Comparison of ENCODE assay signal across 8 cellular contexts in the genomic region with DNA sequence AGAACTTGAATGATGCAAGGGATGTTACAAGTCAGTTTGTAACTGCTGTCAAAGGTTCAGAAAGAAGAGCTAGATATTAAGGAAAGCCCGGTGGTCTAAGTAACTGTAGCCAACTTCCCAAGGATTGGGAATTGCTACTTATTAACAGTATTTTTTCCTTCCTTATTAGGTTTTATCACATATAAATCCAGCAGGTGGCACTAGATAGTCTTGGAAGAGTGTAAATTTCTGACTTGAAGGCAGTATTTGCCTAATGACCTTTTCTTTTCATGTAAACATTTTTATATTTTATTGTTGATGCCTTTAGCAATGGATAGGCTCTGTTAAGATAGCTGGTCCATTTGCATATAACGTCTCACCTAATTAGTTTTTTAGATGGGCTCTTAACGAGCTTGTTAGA. TPM values are rescaled to one million over a fixed set of nuclear protein-coding genes. Genes with fewer than 3 reads are reported as not detected.
DNase-seq lines count a peak whose midpoint lies in the region; ATAC-seq and TF ChIP-seq lines count a peak whose summit lies in the region.

No MANE protein-coding gene starts in this region.

- no peaks in the 10 kb centered on the region for H3K36me3 Mint-ChIP-seq in CD4-positive, CD25-positive, alpha-beta regulatory T cell

- H3K27ac ChIP-seq in CD4-positive, CD25-positive, alpha-beta regulatory T cell (ENCODE audit: insufficient read depth, low read length, poor library complexity, severe bottlenecking) = no peak overlapping the region
- peak overlapping the region; percentile 80; the same call in 1 of the 2 replicates for H3K27ac ChIP-seq in HUES64 (ENCODE audit: low read depth, low read length)
- peak overlapping the region; percentile 13; the same call in 1 of the 2 replicates for H3K27ac ChIP-seq in VCaP

- peak; percentile 73 for TF ChIP-seq CTCF in VCaP (conservative IDR thresholded peaks at IDR 0.05)

- no peaks in the 10 kb centered on the region for H3K27me3 ChIP-seq in CD4-positive, CD25-positive, alpha-beta regulatory T cell (ENCODE audit: control insufficient read depth, insufficient read depth, low read length)
- no peaks in the 10 kb centered on the region for H3K27me3 ChIP-seq in HUES64 (ENCODE audit: insufficient read depth, low read length)

- no peak for ATAC-seq in CD4-positive, CD25-positive, alpha-beta regulatory T cell (ENCODE audit: low read depth in 2 of 2)
- ATAC-seq in GM18498 (IDR thresholded peaks at IDR 0.05; ENCODE audit: unreplicated experiment) (no peak), HG03097 (IDR thresholded peaks at IDR 0.05; ENCODE audit: low FRiP score, unreplicated experiment) (no peak)

- H3K9ac ChIP-seq in HUES64 (ENCODE audit: low read depth, low read length) = no peak overlapping the region

- H3K9me3 ChIP-seq in CD4-positive, CD25-positive, alpha-beta regulatory T cell (ENCODE audit: control insufficient read depth in 2 of 2, low read length in 2 of 2) = no peaks in the 10 kb centered on the region
- H3K9me3 ChIP-seq in HUES64 (ENCODE audit: insufficient read depth, low read depth, low read length) = no peaks in the 10 kb centered on the region

- no peak overlapping the region for H3K4me3 ChIP-seq in CD4-positive, CD25-positive, alpha-beta regulatory T cell (ENCODE audit: low read depth, low read length)
- H3K4me3 ChIP-seq in HUES64 (ENCODE audit: low read length) = no peak overlapping the region

- no peaks in the 10 kb centered on the region for H3K36me3 ChIP-seq in CD4-positive, CD25-positive, alpha-beta regulatory T cell (ENCODE audit: control insufficient read depth, insufficient read depth, low read length)
- peaks cover 80% of the 10 kb centered on the region for H3K36me3 ChIP-seq in HUES64 (ENCODE audit: insufficient read depth, low read length)

- WGBS in HUES64 = 77% methylated on average over 3 of the region's 3 CpGs

- H3K27me3 Mint-ChIP-seq in CD4-positive, CD25-positive, alpha-beta regulatory T cell = no peaks in the 10 kb centered on the region

- H3K27ac Mint-ChIP-seq in CD4-positive, CD25-positive, alpha-beta regulatory T cell = no peak overlapping the region

- H3K4me1 Mint-ChIP-seq in CD4-positive, CD25-positive, alpha-beta regulatory T cell = no peaks in the 10 kb centered on the region

- no peaks in the 10 kb centered on the region for H3K4me1 ChIP-seq in CD4-positive, CD25-positive, alpha-beta regulatory T cell (ENCODE audit: control insufficient read depth, insufficient read depth, low read length, poor library complexity, severe bottlenecking)
- H3K4me1 ChIP-seq in HUES64 (ENCODE audit: insufficient read depth, low read length) = peaks cover 10% of the 10 kb centered on the region

- no peak overlapping the region for H3K4me3 Mint-ChIP-seq in CD4-positive, CD25-positive, alpha-beta regulatory T cell

- no peaks in the 10 kb centered on the region for H3K9me3 Mint-ChIP-seq in CD4-positive, CD25-positive, alpha-beta regulatory T cell

- DNase-seq in CD4-positive, CD25-positive, alpha-beta regulatory T cell = peak in 2 of 3 donors; percentile 10 to 13
- DNase-seq in left kidney (ENCODE audit: low read depth, low spot score) (peak; percentile 55), mucosa of gallbladder (ENCODE audit: low spot score) (no peak)
- no peak for DNase-seq in stimulated activated CD4-positive, alpha-beta T cell treated with anti-CD3 and anti-CD28 coated beads, Interleukin-4, amount 100 ng/mL, for 4 hours

RNA-seq across cellular contexts. Expression of gene ANLN, which starts 51.2 kb away (rescaled TPM):
- 2.8 TPM for total RNA-seq in CD4-positive, CD25-positive, alpha-beta regulatory T cell
- polyA plus RNA-seq in CD4-positive, CD25-positive, alpha-beta regulatory T cell = under 1 TPM in 3 of 4 donors, not detected in 1; 0.27 to 0.53 (median 0.49) TPM
- polyA plus RNA-seq in HUES64 (2013, experiment 1 of 2) = 56.0 TPM
- 62.8 TPM for polyA plus RNA-seq in HUES64 (2013, experiment 2 of 2)
- total RNA-seq in mucosa of gallbladder = 4.1 TPM

Comparison
In these comparisons a context has a peak if more than half of its experiments do, and no peak if none do; other contexts are left out.
1. DNase-seq: peak in CD4-positive, CD25-positive, alpha-beta regulatory T cell (2 of 3) and left kidney (single experiment); none in stimulated activated CD4-positive, alpha-beta T cell treated with anti-CD3 and anti-CD28 coated beads, Interleukin-4, amount 100 ng/mL, for 4 hours (0 of 2) and mucosa of gallbladder (single experiment).